10 cellular contexts compared by ENCODE assay signal in genomic region chr12:12081836-12082497, GRCh38. TPM values are rescaled to one million over a fixed set of nuclear protein-coding genes. Genes with fewer than 3 reads are reported as not detected.
DNase-seq lines count a peak whose midpoint lies in the region; ATAC-seq and TF ChIP-seq lines count a peak whose summit lies in the region.
"Had no signal": no experiment of that assay in that cellular context is flagged by ENCODE, and none has a peak within 500 bp of the region (broad histone marks: within the 10 kb centered on the region; RNA-seq: fewer than 3 reads in every experiment).

No MANE protein-coding gene starts in this region.

- in situ Hi-C loops in astrocyte of the spinal cord (cut with HindIII; ENCODE audit: low sequenced_read_pairs): no loop called here

- H3K36me3 ChIP-seq in vagina: no peaks in the 10 kb centered on the region

- H3K9me3 ChIP-seq in vagina: no peaks in the 10 kb centered on the region

- H3K4me3 ChIP-seq in astrocyte of the spinal cord (ENCODE audit: low read depth, low read length) (no peak overlapping the region), vagina (no peak overlapping the region)

- TF ChIP-seq CTCF in astrocyte of the spinal cord (IDR thresholded peaks at IDR 0.05; ENCODE audit: low read depth, low read length) (peak; percentile 29), vagina (IDR thresholded peaks at IDR 0.05) (peak; percentile 8 to 38 (median 9))

- peak overlapping the region; percentile 42 for H3K27ac ChIP-seq in vagina

- ATAC-seq in GM19395 (IDR thresholded peaks at IDR 0.05; ENCODE audit: unreplicated experiment): peak; percentile 71

- no peaks in the 10 kb centered on the region for H3K4me1 ChIP-seq in vagina

- DNase-seq in COLO668 (lab: John Stamatoyannopoulos, UW; ENCODE audit: unreplicated experiment): peak; percentile 15
- DNase-seq in NCI-H2029 treated with DMSO at 0.1 percent for 48 hours (lab: John Stamatoyannopoulos, UW): peak; percentile 15
- peak; percentile 55 for DNase-seq in astrocyte of the spinal cord (ENCODE audit: low read depth, low spot score)
- peak; percentile 35 for DNase-seq in kidney glomerular epithelial cell (lab: John Stamatoyannopoulos, UW)
- peak in 1 of 2 donors; percentile 87 for DNase-seq in vagina (ENCODE audit: extremely low spot score in 2 of 2)
- no peak for DNase-seq in NCI-H2227 treated with DMSO at 0.1 percent for 48 hours (lab: John Stamatoyannopoulos, UW)
- no peak for DNase-seq in T-helper 9 cell

- intact Hi-C loops in vagina (cut with DNase I): loop anchor here (2.0 kb wide), 1 partner anchor 253 kb away; no protein-coding TSS in a partner anchor

- H3K27me3 ChIP-seq in vagina: no peaks in the 10 kb centered on the region

- no peak for TF ChIP-seq POLR2A in vagina (IDR thresholded peaks at IDR 0.05)

RNA-seq across cellular contexts. Expression of gene BCL2L14, which starts 11.2 kb away (rescaled TPM):
- not detected for total RNA-seq in vagina
- total RNA-seq: glomerular endothelial cell, subcutaneous adipose tissue had no signal

Comparison
In these comparisons a context has a peak if more than half of its experiments do, and no peak if none do; other contexts are left out.
1. DNase-seq: peak in COLO668 (single experiment), NCI-H2029 treated with DMSO at 0.1 percent for 48 hours (single experiment), astrocyte of the spinal cord (single experiment) and kidney glomerular epithelial cell (single experiment); none in NCI-H2227 treated with DMSO at 0.1 percent for 48 hours (single experiment) and T-helper 9 cell (single experiment).